8 cellular contexts compared by ENCODE assay signal in the genomic region with DNA sequence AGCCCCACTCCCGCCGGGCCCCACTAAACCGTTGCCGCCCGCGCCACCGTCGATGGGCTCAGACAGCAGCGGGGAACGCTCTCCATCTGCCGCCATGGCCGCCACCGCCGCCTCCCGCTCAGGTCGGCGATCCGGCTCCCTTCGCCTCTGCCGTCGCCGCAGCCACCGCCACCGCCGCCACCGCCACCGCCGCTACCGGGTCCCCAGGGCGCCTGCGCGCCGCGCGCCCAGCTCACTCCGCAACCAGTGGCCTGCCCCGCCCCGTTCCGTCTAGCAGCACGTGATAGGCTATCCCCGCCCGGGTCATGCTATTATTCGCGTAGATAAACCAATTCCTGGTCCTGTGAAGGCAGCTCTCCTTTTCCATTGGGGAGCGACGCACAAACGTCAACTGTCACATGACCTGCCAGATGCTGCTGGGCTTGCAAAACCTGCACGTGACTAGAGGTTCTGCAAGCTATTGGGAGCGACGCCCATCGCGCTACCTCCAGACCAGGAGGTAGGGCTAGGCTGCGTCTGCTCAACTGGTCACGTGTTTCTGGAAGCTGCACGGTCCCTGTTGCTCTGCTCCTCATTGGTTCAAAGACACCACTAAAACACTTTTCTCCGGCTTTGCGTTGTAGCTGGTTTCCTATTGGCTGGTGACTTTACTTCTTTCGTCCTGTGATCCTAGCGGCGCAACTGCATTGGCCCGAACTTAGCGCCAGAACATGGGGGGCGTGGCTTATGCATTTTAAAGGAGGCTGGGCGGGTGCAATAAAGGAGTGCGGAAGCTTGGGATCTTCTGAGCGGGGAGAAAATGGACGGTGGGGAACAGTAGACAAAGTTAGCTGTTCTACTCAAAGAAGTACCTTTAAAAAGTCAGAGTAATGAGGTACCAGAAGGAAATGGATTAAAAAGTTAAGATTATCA. TPM values are rescaled to one million over a fixed set of nuclear protein-coding genes. Genes with fewer than 3 reads are reported as not detected.
DNase-seq lines count a peak whose midpoint lies in the region; ATAC-seq and TF ChIP-seq lines count a peak whose summit lies in the region.

A gene (minus strand): TSS at position 205 of the 912 bp plus-strand sequence. CDS start 109 bp downstream, at position 96.

- no peaks in the 10 kb centered on the region for H3K9me3 Mint-ChIP-seq in dendritic cell treated with granulocyte-macrophage colony-stimulating factor and Interleukin-4, amounts not matched to agents 40 ng/mL and 50 ng/mL, for 4 days

- H3K4me1 Mint-ChIP-seq in dendritic cell treated with granulocyte-macrophage colony-stimulating factor and Interleukin-4, amounts not matched to agents 40 ng/mL and 50 ng/mL, for 4 days (ENCODE audit: low read depth), result peaks cover 30% of the 10 kb centered on the region

- peak within 1 kb of the TSS; percentile 97 for H3K4me3 Mint-ChIP-seq in dendritic cell treated with granulocyte-macrophage colony-stimulating factor and Interleukin-4, amounts not matched to agents 40 ng/mL and 50 ng/mL, for 4 days

- DNase-seq in NCI-H774 (lab: John Stamatoyannopoulos, UW) (peak; percentile 99), left lobe of liver (ENCODE audit: low spot score) (peak; percentile 99)
- peak; percentile 97 to 98 for DNase-seq in activated CD4-positive, alpha-beta T cell treated with anti-CD3 and anti-CD28 coated beads, Interleukin-2, amount 50 U/mL, for 4 hours
- peak; percentile 98 for DNase-seq in stimulated activated CD4-positive, alpha-beta T cell treated with anti-CD3 and anti-CD28 coated beads, Interleukin-2, amount 100 ng/mL, for 4 hours (ENCODE audit: low read depth)

- TF ChIP-seq CTCF in C4-2B (conservative IDR thresholded peaks at IDR 0.05), result no peak

- no peaks in the 10 kb centered on the region for H3K36me3 Mint-ChIP-seq in dendritic cell treated with granulocyte-macrophage colony-stimulating factor and Interleukin-4, amounts not matched to agents 40 ng/mL and 50 ng/mL, for 4 days (ENCODE audit: low read depth)

- H3K27ac ChIP-seq in C4-2B, result peak within 1 kb of the TSS; percentile 87

- peak within 1 kb of the TSS; percentile 88 for H3K27ac Mint-ChIP-seq in dendritic cell treated with granulocyte-macrophage colony-stimulating factor and Interleukin-4, amounts not matched to agents 40 ng/mL and 50 ng/mL, for 4 days

- intact Hi-C loops in dendritic cell treated with granulocyte-macrophage colony-stimulating factor and Interleukin-4, amounts not matched to agents 40 ng/mL and 50 ng/mL, for 4 days (cut with micrococcal nuclease), result loop anchor here (1.0 kb wide), 1 partner anchor 8 kb away; a partner anchor contains a TSS

- ATAC-seq in GM19395 (IDR thresholded peaks at IDR 0.05; ENCODE audit: unreplicated experiment) (peak; percentile 95), HG03565 (IDR thresholded peaks at IDR 0.05; ENCODE audit: unreplicated experiment) (peak; percentile 95), left lobe of liver (peak; percentile 92)

- H3K27me3 Mint-ChIP-seq in dendritic cell treated with granulocyte-macrophage colony-stimulating factor and Interleukin-4, amounts not matched to agents 40 ng/mL and 50 ng/mL, for 4 days, result no peaks in the 10 kb centered on the region

RNA-seq across cellular contexts. Expression of the gene that starts here (rescaled TPM):
- 11.7 TPM for total RNA-seq in left lobe of liver

Comparison
In these comparisons a context has a peak if more than half of its experiments do, and no peak if none do; other contexts are left out.
1. Peak in every context shown above with its lines: DNase-seq, ATAC-seq and H3K27ac ChIP-seq.